1 cellular context compared by ENCODE assay signal in the genomic region with DNA sequence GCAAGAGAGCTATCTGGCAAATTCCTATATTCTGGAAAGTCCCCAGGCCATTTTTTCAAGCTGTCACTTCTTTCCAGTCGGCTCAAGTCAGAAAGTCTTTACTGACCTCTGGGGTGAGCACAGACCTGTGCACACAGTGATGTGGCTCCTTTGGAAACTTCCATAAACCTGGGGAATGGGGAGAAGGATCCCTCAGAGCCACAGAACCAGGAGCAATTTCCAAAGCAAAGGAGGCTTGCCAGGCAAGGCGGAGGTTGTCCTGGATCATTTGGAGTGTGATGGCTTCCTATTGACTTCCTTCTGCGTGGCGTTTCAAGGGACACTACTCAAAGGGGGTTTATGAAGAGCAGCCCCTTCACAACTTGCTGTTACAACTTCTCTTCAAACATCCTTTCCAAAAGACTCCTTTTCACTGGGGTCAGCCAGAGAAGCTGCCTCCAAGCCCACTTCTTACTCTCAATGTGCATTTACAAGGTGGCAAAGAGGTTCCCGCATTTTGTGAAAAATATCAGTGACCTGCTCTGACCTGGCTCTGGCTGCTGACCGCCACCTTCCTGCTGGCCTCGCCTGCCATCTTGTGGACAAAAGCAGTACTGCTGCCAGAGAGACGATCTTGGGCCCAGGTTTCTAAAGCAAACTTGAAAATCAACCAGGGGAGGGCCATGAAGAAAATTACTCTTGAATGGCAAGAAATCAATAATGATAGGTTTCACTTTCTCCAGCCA.
TF ChIP-seq lines count a peak whose summit lies in the region.

No MANE protein-coding gene starts in this region.

TF ChIP-seq in HepG2, 621 proteins besides CTCF, POLR2A, EP300 and RAD21 (continued from another document and continues in another):
- TF ChIP-seq, protein P1, sequence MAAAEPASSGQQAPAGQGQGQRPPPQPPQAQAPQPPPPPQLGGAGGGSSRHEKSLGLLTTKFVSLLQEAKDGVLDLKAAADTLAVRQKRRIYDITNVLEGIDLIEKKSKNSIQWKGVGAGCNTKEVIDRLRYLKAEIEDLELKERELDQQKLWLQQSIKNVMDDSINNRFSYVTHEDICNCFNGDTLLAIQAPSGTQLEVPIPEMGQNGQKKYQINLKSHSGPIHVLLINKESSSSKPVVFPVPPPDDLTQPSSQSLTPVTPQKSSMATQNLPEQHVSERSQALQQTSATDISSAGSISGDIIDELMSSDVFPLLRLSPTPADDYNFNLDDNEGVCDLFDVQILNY (CRISPR knock-in tag; conservative IDR thresholded peaks at IDR 0.05), result no peak
- TF ChIP-seq, protein P2, sequence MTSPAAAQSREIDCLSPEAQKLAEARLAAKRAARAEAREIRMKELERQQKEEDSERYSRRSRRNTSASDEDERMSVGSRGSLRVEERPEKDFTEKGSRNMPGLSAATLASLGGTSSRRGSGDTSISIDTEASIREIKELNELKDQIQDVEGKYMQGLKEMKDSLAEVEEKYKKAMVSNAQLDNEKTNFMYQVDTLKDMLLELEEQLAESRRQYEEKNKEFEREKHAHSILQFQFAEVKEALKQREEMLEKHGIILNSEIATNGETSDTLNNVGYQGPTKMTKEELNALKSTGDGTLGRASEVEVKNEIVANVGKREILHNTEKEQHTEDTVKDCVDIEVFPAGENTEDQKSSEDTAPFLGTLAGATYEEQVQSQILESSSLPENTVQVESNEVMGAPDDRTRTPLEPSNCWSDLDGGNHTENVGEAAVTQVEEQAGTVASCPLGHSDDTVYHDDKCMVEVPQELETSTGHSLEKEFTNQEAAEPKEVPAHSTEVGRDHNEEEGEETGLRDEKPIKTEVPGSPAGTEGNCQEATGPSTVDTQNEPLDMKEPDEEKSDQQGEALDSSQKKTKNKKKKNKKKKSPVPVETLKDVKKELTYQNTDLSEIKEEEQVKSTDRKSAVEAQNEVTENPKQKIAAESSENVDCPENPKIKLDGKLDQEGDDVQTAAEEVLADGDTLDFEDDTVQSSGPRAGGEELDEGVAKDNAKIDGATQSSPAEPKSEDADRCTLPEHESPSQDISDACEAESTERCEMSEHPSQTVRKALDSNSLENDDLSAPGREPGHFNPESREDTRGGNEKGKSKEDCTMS (CRISPR knock-in tag; conservative IDR thresholded peaks at IDR 0.05), result no peak
- TF ChIP-seq ZNF343 (CRISPR knock-in tag; IDR thresholded peaks at IDR 0.05), result no peak
- TF ChIP-seq, protein P3, sequence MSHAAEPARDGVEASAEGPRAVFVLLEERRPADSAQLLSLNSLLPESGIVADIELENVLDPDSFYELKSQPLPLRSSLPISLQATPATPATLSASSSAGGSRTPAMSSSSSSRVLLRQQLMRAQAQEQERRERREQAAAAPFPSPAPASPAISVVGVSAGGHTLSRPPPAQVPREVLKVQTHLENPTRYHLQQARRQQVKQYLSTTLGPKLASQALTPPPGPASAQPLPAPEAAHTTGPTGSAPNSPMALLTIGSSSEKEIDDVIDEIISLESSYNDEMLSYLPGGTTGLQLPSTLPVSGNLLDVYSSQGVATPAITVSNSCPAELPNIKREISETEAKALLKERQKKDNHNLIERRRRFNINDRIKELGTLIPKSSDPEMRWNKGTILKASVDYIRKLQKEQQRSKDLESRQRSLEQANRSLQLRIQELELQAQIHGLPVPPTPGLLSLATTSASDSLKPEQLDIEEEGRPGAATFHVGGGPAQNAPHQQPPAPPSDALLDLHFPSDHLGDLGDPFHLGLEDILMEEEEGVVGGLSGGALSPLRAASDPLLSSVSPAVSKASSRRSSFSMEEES (CRISPR knock-in tag; IDR thresholded peaks at IDR 0.05), result no peak; the same call in 1 of the 2 replicates
- TF ChIP-seq GLI4 (CRISPR knock-in tag; IDR thresholded peaks at IDR 0.05; ENCODE audit: borderline replicate concordance), result no peak
- TF ChIP-seq, protein P4, sequence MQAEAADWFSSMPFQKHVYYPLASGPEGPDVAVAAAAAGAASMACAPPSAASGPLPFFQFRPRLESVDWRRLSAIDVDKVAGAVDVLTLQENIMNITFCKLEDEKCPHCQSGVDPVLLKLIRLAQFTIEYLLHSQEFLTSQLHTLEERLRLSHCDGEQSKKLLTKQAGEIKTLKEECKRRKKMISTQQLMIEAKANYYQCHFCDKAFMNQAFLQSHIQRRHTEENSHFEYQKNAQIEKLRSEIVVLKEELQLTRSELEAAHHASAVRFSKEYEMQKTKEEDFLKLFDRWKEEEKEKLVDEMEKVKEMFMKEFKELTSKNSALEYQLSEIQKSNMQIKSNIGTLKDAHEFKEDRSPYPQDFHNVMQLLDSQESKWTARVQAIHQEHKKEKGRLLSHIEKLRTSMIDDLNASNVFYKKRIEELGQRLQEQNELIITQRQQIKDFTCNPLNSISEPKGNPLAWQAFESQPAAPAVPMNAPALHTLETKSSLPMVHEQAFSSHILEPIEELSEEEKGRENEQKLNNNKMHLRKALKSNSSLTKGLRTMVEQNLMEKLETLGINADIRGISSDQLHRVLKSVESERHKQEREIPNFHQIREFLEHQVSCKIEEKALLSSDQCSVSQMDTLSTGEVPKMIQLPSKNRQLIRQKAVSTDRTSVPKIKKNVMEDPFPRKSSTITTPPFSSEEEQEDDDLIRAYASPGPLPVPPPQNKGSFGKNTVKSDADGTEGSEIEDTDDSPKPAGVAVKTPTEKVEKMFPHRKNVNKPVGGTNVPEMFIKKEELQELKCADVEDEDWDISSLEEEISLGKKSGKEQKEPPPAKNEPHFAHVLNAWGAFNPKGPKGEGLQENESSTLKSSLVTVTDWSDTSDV (CRISPR knock-in tag; IDR thresholded peaks at IDR 0.05), result no peak
- TF ChIP-seq ZNF614 (CRISPR knock-in tag; IDR thresholded peaks at IDR 0.05; ENCODE audit: borderline replicate concordance), result no peak; the same call in 1 of the 2 replicates
- no peak for TF ChIP-seq SNAPC2 (CRISPR knock-in tag; IDR thresholded peaks at IDR 0.05)
- no peak for TF ChIP-seq RELA (CRISPR knock-in tag; IDR thresholded peaks at IDR 0.05)
- TF ChIP-seq, protein P5, sequence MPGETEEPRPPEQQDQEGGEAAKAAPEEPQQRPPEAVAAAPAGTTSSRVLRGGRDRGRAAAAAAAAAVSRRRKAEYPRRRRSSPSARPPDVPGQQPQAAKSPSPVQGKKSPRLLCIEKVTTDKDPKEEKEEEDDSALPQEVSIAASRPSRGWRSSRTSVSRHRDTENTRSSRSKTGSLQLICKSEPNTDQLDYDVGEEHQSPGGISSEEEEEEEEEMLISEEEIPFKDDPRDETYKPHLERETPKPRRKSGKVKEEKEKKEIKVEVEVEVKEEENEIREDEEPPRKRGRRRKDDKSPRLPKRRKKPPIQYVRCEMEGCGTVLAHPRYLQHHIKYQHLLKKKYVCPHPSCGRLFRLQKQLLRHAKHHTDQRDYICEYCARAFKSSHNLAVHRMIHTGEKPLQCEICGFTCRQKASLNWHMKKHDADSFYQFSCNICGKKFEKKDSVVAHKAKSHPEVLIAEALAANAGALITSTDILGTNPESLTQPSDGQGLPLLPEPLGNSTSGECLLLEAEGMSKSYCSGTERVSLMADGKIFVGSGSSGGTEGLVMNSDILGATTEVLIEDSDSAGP (CRISPR knock-in tag; IDR thresholded peaks at IDR 0.05; ENCODE audit: borderline replicate concordance), result peak; percentile 59
- TF ChIP-seq, protein P6, sequence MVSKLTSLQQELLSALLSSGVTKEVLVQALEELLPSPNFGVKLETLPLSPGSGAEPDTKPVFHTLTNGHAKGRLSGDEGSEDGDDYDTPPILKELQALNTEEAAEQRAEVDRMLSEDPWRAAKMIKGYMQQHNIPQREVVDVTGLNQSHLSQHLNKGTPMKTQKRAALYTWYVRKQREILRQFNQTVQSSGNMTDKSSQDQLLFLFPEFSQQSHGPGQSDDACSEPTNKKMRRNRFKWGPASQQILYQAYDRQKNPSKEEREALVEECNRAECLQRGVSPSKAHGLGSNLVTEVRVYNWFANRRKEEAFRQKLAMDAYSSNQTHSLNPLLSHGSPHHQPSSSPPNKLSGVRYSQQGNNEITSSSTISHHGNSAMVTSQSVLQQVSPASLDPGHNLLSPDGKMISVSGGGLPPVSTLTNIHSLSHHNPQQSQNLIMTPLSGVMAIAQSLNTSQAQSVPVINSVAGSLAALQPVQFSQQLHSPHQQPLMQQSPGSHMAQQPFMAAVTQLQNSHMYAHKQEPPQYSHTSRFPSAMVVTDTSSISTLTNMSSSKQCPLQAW (CRISPR knock-in tag; IDR thresholded peaks at IDR 0.05), result peak; percentile 87
- TF ChIP-seq RFX3 (CRISPR knock-in tag; IDR thresholded peaks at IDR 0.05), result no peak
- TF ChIP-seq ZNF724P (CRISPR knock-in tag; IDR thresholded peaks at IDR 0.05; ENCODE audit: borderline replicate concordance), result no peak; the same call in 1 of the 2 replicates
- TF ChIP-seq, protein P7, sequence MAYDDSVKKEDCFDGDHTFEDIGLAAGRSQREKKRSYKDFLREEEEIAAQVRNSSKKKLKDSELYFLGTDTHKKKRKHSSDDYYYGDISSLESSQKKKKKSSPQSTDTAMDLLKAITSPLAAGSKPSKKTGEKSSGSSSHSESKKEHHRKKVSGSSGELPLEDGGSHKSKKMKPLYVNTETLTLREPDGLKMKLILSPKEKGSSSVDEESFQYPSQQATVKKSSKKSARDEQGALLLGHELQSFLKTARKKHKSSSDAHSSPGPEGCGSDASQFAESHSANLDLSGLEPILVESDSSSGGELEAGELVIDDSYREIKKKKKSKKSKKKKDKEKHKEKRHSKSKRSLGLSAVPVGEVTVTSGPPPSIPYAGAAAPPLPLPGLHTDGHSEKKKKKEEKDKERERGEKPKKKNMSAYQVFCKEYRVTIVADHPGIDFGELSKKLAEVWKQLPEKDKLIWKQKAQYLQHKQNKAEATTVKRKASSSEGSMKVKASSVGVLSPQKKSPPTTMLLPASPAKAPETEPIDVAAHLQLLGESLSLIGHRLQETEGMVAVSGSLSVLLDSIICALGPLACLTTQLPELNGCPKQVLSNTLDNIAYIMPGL (CRISPR knock-in tag; IDR thresholded peaks at IDR 0.05; ENCODE audit: borderline replicate concordance in 1 of 2, low read depth in 1 of 2), result peak; percentile 76 to 82
- no peak for TF ChIP-seq ZBTB7A (CRISPR knock-in tag; IDR thresholded peaks at IDR 0.05)
- TF ChIP-seq PAX8 (CRISPR knock-in tag; IDR thresholded peaks at IDR 0.05; ENCODE audit: borderline replicate concordance), result no peak
- TF ChIP-seq FOXK1 (CRISPR knock-in tag; IDR thresholded peaks at IDR 0.05; ENCODE audit: borderline replicate concordance, low read depth), result no peak
- TF ChIP-seq, protein P8, sequence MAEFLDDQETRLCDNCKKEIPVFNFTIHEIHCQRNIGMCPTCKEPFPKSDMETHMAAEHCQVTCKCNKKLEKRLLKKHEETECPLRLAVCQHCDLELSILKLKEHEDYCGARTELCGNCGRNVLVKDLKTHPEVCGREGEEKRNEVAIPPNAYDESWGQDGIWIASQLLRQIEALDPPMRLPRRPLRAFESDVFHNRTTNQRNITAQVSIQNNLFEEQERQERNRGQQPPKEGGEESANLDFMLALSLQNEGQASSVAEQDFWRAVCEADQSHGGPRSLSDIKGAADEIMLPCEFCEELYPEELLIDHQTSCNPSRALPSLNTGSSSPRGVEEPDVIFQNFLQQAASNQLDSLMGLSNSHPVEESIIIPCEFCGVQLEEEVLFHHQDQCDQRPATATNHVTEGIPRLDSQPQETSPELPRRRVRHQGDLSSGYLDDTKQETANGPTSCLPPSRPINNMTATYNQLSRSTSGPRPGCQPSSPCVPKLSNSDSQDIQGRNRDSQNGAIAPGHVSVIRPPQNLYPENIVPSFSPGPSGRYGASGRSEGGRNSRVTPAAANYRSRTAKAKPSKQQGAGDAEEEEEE (CRISPR knock-in tag; IDR thresholded peaks at IDR 0.05; ENCODE audit: borderline replicate concordance), result 0 out of 2 replicates have a peak, but pooled peaks have one; percentile 15
- no peak for TF ChIP-seq ZNF230 (CRISPR knock-in tag; IDR thresholded peaks at IDR 0.05)
- TF ChIP-seq GTF3A (CRISPR knock-in tag; conservative IDR thresholded peaks at IDR 0.05), result no peak
- TF ChIP-seq FOSL2 (CRISPR knock-in tag; IDR thresholded peaks at IDR 0.05), result peak; percentile 29; the same call in 1 of the 2 replicates
- TF ChIP-seq ZMAT3 (CRISPR knock-in tag; conservative IDR thresholded peaks at IDR 0.05), result no peak; the same call in 1 of the 2 replicates
- peak; percentile 100 for TF ChIP-seq STAG1 (CRISPR knock-in tag; IDR thresholded peaks at IDR 0.05)
- no peak for TF ChIP-seq DMAP1 (CRISPR knock-in tag; IDR thresholded peaks at IDR 0.05)
- no peak for TF ChIP-seq MYC (CRISPR knock-in tag; IDR thresholded peaks at IDR 0.05; ENCODE audit: borderline replicate concordance)
- TF ChIP-seq NFATC3 (CRISPR knock-in tag; IDR thresholded peaks at IDR 0.05), result no peak; the same call in 1 of the 2 replicates
- TF ChIP-seq, protein P9, sequence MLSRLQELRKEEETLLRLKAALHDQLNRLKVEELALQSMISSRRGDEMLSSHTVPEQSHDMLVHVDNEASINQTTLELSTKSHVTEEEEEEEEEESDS (CRISPR knock-in tag; IDR thresholded peaks at IDR 0.05; ENCODE audit: borderline replicate concordance), result no peak
- TF ChIP-seq KLF9 (CRISPR knock-in tag; IDR thresholded peaks at IDR 0.05; ENCODE audit: low read depth), result no peak
- no peak for TF ChIP-seq TCF7L2 (IDR thresholded peaks at IDR 0.05; ENCODE audit: low read depth, low read length)
- TF ChIP-seq ERF (CRISPR knock-in tag; IDR thresholded peaks at IDR 0.05), result 0 out of 2 replicates have a peak, but pooled peaks have one; percentile 7
- no peak for TF ChIP-seq FOXK2 (IDR thresholded peaks at IDR 0.05)
- TF ChIP-seq ZNF543 (CRISPR knock-in tag; IDR thresholded peaks at IDR 0.05), result no peak
- TF ChIP-seq ZFP36L2 (CRISPR knock-in tag; IDR thresholded peaks at IDR 0.05), result peak; percentile 12; the same call in 1 of the 2 replicates
- TF ChIP-seq HIVEP1 (CRISPR knock-in tag; IDR thresholded peaks at IDR 0.05), result no peak; the same call in 1 of the 2 replicates
- TF ChIP-seq, protein P10, sequence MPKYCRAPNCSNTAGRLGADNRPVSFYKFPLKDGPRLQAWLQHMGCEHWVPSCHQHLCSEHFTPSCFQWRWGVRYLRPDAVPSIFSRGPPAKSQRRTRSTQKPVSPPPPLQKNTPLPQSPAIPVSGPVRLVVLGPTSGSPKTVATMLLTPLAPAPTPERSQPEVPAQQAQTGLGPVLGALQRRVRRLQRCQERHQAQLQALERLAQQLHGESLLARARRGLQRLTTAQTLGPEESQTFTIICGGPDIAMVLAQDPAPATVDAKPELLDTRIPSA (CRISPR knock-in tag; IDR thresholded peaks at IDR 0.05; ENCODE audit: borderline replicate concordance), result no peak; the same call in 1 of the 2 replicates
- 0 out of 2 replicates have a peak, but pooled peaks have one; percentile 16 for TF ChIP-seq KMT2A (CRISPR knock-in tag; IDR thresholded peaks at IDR 0.05)
- TF ChIP-seq, protein P11, sequence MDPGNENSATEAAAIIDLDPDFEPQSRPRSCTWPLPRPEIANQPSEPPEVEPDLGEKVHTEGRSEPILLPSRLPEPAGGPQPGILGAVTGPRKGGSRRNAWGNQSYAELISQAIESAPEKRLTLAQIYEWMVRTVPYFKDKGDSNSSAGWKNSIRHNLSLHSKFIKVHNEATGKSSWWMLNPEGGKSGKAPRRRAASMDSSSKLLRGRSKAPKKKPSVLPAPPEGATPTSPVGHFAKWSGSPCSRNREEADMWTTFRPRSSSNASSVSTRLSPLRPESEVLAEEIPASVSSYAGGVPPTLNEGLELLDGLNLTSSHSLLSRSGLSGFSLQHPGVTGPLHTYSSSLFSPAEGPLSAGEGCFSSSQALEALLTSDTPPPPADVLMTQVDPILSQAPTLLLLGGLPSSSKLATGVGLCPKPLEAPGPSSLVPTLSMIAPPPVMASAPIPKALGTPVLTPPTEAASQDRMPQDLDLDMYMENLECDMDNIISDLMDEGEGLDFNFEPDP (CRISPR knock-in tag; conservative IDR thresholded peaks at IDR 0.05), result no peak
- no peak for TF ChIP-seq TAF1 (CRISPR knock-in tag; IDR thresholded peaks at IDR 0.05)
- TF ChIP-seq MTF1 (CRISPR knock-in tag; IDR thresholded peaks at IDR 0.05), result no peak
- TF ChIP-seq ZFP90 (CRISPR knock-in tag; IDR thresholded peaks at IDR 0.05; ENCODE audit: borderline replicate concordance), result no peak
- TF ChIP-seq, protein P12, sequence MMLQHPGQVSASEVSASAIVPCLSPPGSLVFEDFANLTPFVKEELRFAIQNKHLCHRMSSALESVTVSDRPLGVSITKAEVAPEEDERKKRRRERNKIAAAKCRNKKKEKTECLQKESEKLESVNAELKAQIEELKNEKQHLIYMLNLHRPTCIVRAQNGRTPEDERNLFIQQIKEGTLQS (CRISPR knock-in tag; IDR thresholded peaks at IDR 0.05), result no peak
